Comparison of ENCODE assay signal across 20 cellular contexts in genomic region chr22:49869091-49869830, GRCh38. TPM values are rescaled to one million over a fixed set of nuclear protein-coding genes. Genes with fewer than 3 reads are reported as not detected.
DNase-seq lines count a peak whose midpoint lies in the region; ATAC-seq and TF ChIP-seq lines count a peak whose summit lies in the region.
"Had no signal": no experiment of that assay in that cellular context is flagged by ENCODE, and none has a peak within 500 bp of the region (broad histone marks: within the 10 kb centered on the region; RNA-seq: fewer than 3 reads in every experiment).

No MANE protein-coding gene starts in this region.

- peaks cover 67% of the 10 kb centered on the region for H3K4me1 Mint-ChIP-seq in stimulated activated naive CD8-positive, alpha-beta T cell treated with anti-CD3 and anti-CD28 coated beads, Interleukin-15, Interleukin-2, amounts not matched to agents 100 ng/mL and 50 ng/mL, for 24 hours (ENCODE audit: low read depth)
- peaks cover 60% of the 10 kb centered on the region for H3K4me1 Mint-ChIP-seq in activated CD8-positive, alpha-beta T cell treated with anti-CD3 and anti-CD28 coated beads for 36 hours (ENCODE audit: low read depth)
- H3K4me1 Mint-ChIP-seq in endothelial cell (ENCODE audit: unreplicated experiment), result no peaks in the 10 kb centered on the region
- H3K4me1 Mint-ChIP-seq in mesothelial cell of epicardium, result no peaks in the 10 kb centered on the region

- POLR2A ChIA-PET in activated CD8-positive, alpha-beta T cell treated with anti-CD3 and anti-CD28 coated beads for 36 hours (lab: Charles Lee), result interaction anchor here (1.1 to 2.8 kb wide), 3 partner anchors 13 to 31 kb away, joined by 3 to 10 read pairs (median 6); partner anchors contain the start of gene ZBED4

- DNase-seq in stimulated activated naive CD8-positive, alpha-beta T cell treated with anti-CD3 and anti-CD28 coated beads, Interleukin-15, Interleukin-2, amounts not matched to agents 100 U/mL and 50 U/mL, for 24 hours, result no peak
- DNase-seq in activated CD8-positive, alpha-beta T cell treated with anti-CD3 and anti-CD28 coated beads for 36 hours, result no peak
- no peak for DNase-seq in endothelial cell (ENCODE audit: low spot score)
- no peak for DNase-seq in KBM-7
- DNase-seq in mesothelial cell of epicardium (ENCODE audit: low spot score in 2 of 2, unreplicated experiment in 2 of 2), result no peak
- DNase-seq: activated naive CD4-positive, alpha-beta T cell treated with anti-CD3 and anti-CD28 coated beads for 36 hours; cerebellar nuclear complex; DMS79; effector CD4-positive, alpha-beta T cell; GOT3; mammary epithelial cell; NCI-H1092 treated with DMSO at 0.1 percent for 48 hours; NCI-H524; Peyer's patch; sigmoid colon had no signal

- TF ChIP-seq CTCF in activated CD8-positive, alpha-beta T cell treated with anti-CD3 and anti-CD28 coated beads for 36 hours (IDR thresholded peaks at IDR 0.05), result no peak
- TF ChIP-seq CTCF in endothelial cell (IDR thresholded peaks at IDR 0.05; ENCODE audit: unreplicated experiment) (no peak), mesothelial cell of epicardium (IDR thresholded peaks at IDR 0.05; ENCODE audit: unreplicated experiment) (no peak)

- no peaks in the 10 kb centered on the region for H3K27me3 Mint-ChIP-seq in stimulated activated naive CD8-positive, alpha-beta T cell treated with anti-CD3 and anti-CD28 coated beads, Interleukin-15, Interleukin-2, amounts not matched to agents 100 ng/mL and 50 ng/mL, for 24 hours
- H3K27me3 Mint-ChIP-seq in activated CD8-positive, alpha-beta T cell treated with anti-CD3 and anti-CD28 coated beads for 36 hours, result no peaks in the 10 kb centered on the region
- peaks cover 1% of the 10 kb centered on the region for H3K27me3 Mint-ChIP-seq in endothelial cell (ENCODE audit: unreplicated experiment)
- no peaks in the 10 kb centered on the region for H3K27me3 Mint-ChIP-seq in mesothelial cell of epicardium (ENCODE audit: low read depth)
- H3K27me3 Mint-ChIP-seq: stimulated activated memory B cell treated with anti-CD40 and anti-IgM and Interleukin-4, amounts not matched to agents 10 μg/mL and 1 μg/mL and 100 μg/mL, for 72 hours had no signal

- in situ Hi-C loops in KBM-7 (cut with MboI; ENCODE audit: low pct_unique_long_range_greater_than_20kb, low sequenced_read_pairs), result no loop called here

- intact Hi-C loops in activated CD8-positive, alpha-beta T cell treated with anti-CD3 and anti-CD28 coated beads for 36 hours (cut with micrococcal nuclease), result no loop called here

- no peak for ATAC-seq in stimulated activated naive CD8-positive, alpha-beta T cell treated with anti-CD3 and anti-CD28 coated beads, Interleukin-15, Interleukin-2, amounts not matched to agents 100 U/mL and 50 U/mL, for 24 hours
- no peak for ATAC-seq in activated CD8-positive, alpha-beta T cell treated with anti-CD3 and anti-CD28 coated beads for 36 hours
- ATAC-seq in GM19455 (IDR thresholded peaks at IDR 0.05; ENCODE audit: unreplicated experiment), result no peak
- no peak for ATAC-seq in GM21576 (IDR thresholded peaks at IDR 0.05; ENCODE audit: unreplicated experiment)
- ATAC-seq: stimulated activated memory B cell treated with anti-CD40 and anti-IgM and Interleukin-4, amounts not matched to agents 10 μg/mL and 1 μg/mL and 100 μg/mL, for 72 hours had no signal

- H3K4me3 Mint-ChIP-seq in stimulated activated naive CD8-positive, alpha-beta T cell treated with anti-CD3 and anti-CD28 coated beads, Interleukin-15, Interleukin-2, amounts not matched to agents 100 ng/mL and 50 ng/mL, for 24 hours, result no peak overlapping the region
- no peak overlapping the region for H3K4me3 Mint-ChIP-seq in activated CD8-positive, alpha-beta T cell treated with anti-CD3 and anti-CD28 coated beads for 36 hours
- H3K4me3 Mint-ChIP-seq in endothelial cell (ENCODE audit: unreplicated experiment) (peak overlapping the region; percentile 2), mesothelial cell of epicardium (no peak overlapping the region)
- H3K4me3 Mint-ChIP-seq: activated naive CD4-positive, alpha-beta T cell treated with anti-CD3 and anti-CD28 coated beads for 36 hours; CD14-positive monocyte; stimulated activated memory B cell treated with anti-CD40 and anti-IgM and Interleukin-4, amounts not matched to agents 10 μg/mL and 1 μg/mL and 100 μg/mL, for 72 hours had no signal

- H3K36me3 Mint-ChIP-seq in stimulated activated naive CD8-positive, alpha-beta T cell treated with anti-CD3 and anti-CD28 coated beads, Interleukin-15, Interleukin-2, amounts not matched to agents 100 ng/mL and 50 ng/mL, for 24 hours (ENCODE audit: low read depth), result peaks cover 65% of the 10 kb centered on the region
- H3K36me3 Mint-ChIP-seq in activated CD8-positive, alpha-beta T cell treated with anti-CD3 and anti-CD28 coated beads for 36 hours (ENCODE audit: low read depth), result peaks cover 67% of the 10 kb centered on the region
- H3K36me3 Mint-ChIP-seq in endothelial cell (ENCODE audit: low read depth, unreplicated experiment), result peaks cover 37% of the 10 kb centered on the region
- H3K36me3 Mint-ChIP-seq in mesothelial cell of epicardium, result peaks cover 74% of the 10 kb centered on the region

- peak overlapping the region; percentile 40 for H3K27ac Mint-ChIP-seq in stimulated activated naive CD8-positive, alpha-beta T cell treated with anti-CD3 and anti-CD28 coated beads, Interleukin-15, Interleukin-2, amounts not matched to agents 100 ng/mL and 50 ng/mL, for 24 hours
- H3K27ac Mint-ChIP-seq in activated CD8-positive, alpha-beta T cell treated with anti-CD3 and anti-CD28 coated beads for 36 hours, result peak overlapping the region; percentile 48
- H3K27ac Mint-ChIP-seq in endothelial cell (ENCODE audit: unreplicated experiment), result no peak overlapping the region
- no peak overlapping the region for H3K27ac Mint-ChIP-seq in mesothelial cell of epicardium
- H3K27ac Mint-ChIP-seq: activated naive CD4-positive, alpha-beta T cell treated with anti-CD3 and anti-CD28 coated beads for 36 hours; CD14-positive monocyte; stimulated activated memory B cell treated with anti-CD40 and anti-IgM and Interleukin-4, amounts not matched to agents 10 μg/mL and 1 μg/mL and 100 μg/mL, for 72 hours had no signal

- peaks cover 19% of the 10 kb centered on the region for H3K9me3 Mint-ChIP-seq in stimulated activated naive CD8-positive, alpha-beta T cell treated with anti-CD3 and anti-CD28 coated beads, Interleukin-15, Interleukin-2, amounts not matched to agents 100 ng/mL and 50 ng/mL, for 24 hours
- H3K9me3 Mint-ChIP-seq in activated CD8-positive, alpha-beta T cell treated with anti-CD3 and anti-CD28 coated beads for 36 hours, result peaks cover 27% of the 10 kb centered on the region
- H3K9me3 Mint-ChIP-seq in endothelial cell (ENCODE audit: unreplicated experiment) (peaks cover 8% of the 10 kb centered on the region), mesothelial cell of epicardium (peaks cover 63% of the 10 kb centered on the region)

- CTCF ChIA-PET in activated CD8-positive, alpha-beta T cell treated with anti-CD3 and anti-CD28 coated beads for 36 hours (lab: Charles Lee), result no interaction called here

RNA-seq across cellular contexts. Expression of gene ZBED4, which starts 15.6 kb away (rescaled TPM):
- 10 to 100 TPM; 19.7 to 20.1 TPM for total RNA-seq in activated CD8-positive, alpha-beta T cell treated with anti-CD3 and anti-CD28 coated beads for 36 hours
- total RNA-seq in endothelial cell (ENCODE audit: unreplicated experiment) (22.6 TPM), mesothelial cell of epicardium (32.3 to 33.3 TPM (median 32.6 TPM) in 3 replicates)

RNA-seq across cellular contexts. Expression of gene BRD1, which starts 41.6 kb away (rescaled TPM):
- total RNA-seq in activated CD8-positive, alpha-beta T cell treated with anti-CD3 and anti-CD28 coated beads for 36 hours, result 10 to 100 TPM; 24.5 to 29.0 TPM
- total RNA-seq in endothelial cell (ENCODE audit: unreplicated experiment) (40.3 TPM), mesothelial cell of epicardium (60.3 to 65.0 TPM (median 64.1 TPM) in 3 replicates)

RNA-seq across cellular contexts. Expression of gene ALG12, which starts 49.0 kb away (rescaled TPM):
- 10 to 100 TPM; 10.7 to 12.0 TPM for total RNA-seq in activated CD8-positive, alpha-beta T cell treated with anti-CD3 and anti-CD28 coated beads for 36 hours
- total RNA-seq in endothelial cell (ENCODE audit: unreplicated experiment), result 23.2 TPM
- 26.4 to 30.9 TPM (median 26.8 TPM) in 3 replicates for total RNA-seq in mesothelial cell of epicardium

RNA-seq across cellular contexts. Expression of gene CRELD2, which starts 49.2 kb away (rescaled TPM):
- 10 to 100 TPM; 26.1 to 28.2 TPM for total RNA-seq in activated CD8-positive, alpha-beta T cell treated with anti-CD3 and anti-CD28 coated beads for 36 hours
- 207 TPM for total RNA-seq in endothelial cell (ENCODE audit: unreplicated experiment)
- total RNA-seq in mesothelial cell of epicardium, result 41.4 to 42.2 TPM (median 41.9 TPM) in 3 replicates

Comparison
In these comparisons a context has a peak if more than half of its experiments do, and no peak if none do; other contexts are left out.
1. H3K27ac Mint-ChIP-seq: peak in stimulated activated naive CD8-positive, alpha-beta T cell treated with anti-CD3 and anti-CD28 coated beads, Interleukin-15, Interleukin-2, amounts not matched to agents 100 ng/mL and 50 ng/mL, for 24 hours (single experiment) and activated CD8-positive, alpha-beta T cell treated with anti-CD3 and anti-CD28 coated beads for 36 hours (single experiment); none in endothelial cell (single experiment) and mesothelial cell of epicardium (single experiment).